Comparison of ENCODE assay signal across 8 cellular contexts in genomic region chr3:31695280-31696008, GRCh38.
A peak's percentile ranks its signal among the peaks of the same experiment; 100 is the strongest.
DNase-seq lines count a peak whose midpoint lies in the region; ATAC-seq and TF ChIP-seq lines count a peak whose summit lies in the region.

No MANE protein-coding gene starts in this region.

- no peak overlapping the region for H2AFZ ChIP-seq in hepatocyte

- no peaks in the 10 kb centered on the region for H3K9me3 Mint-ChIP-seq in T-cell

- ATAC-seq in GM21786 (IDR thresholded peaks at IDR 0.05; ENCODE audit: unreplicated experiment), result peak; percentile 45
- ATAC-seq in T-cell (replicated peaks in 1 of 4), result peak in 1 of 4 experiments; percentile 43

- no peak overlapping the region for H3K4me2 ChIP-seq in hepatocyte

- no peak overlapping the region for H3K27ac Mint-ChIP-seq in T-cell

- no peak overlapping the region for H3K4me3 ChIP-seq in hepatocyte

- H3K4me1 Mint-ChIP-seq in T-cell, result no peaks in the 10 kb centered on the region

- peak; percentile 15 for TF ChIP-seq CTCF in hepatocyte (IDR thresholded peaks at IDR 0.05; ENCODE audit: poor library complexity)

- H3K4me3 Mint-ChIP-seq in T-cell, result no peak overlapping the region

- no peaks in the 10 kb centered on the region for H3K4me1 ChIP-seq in hepatocyte (ENCODE audit: insufficient read depth)

- H3K79me2 ChIP-seq in hepatocyte, result no peaks in the 10 kb centered on the region

- no peak overlapping the region for H3K27ac ChIP-seq in hepatocyte

- H3K9me2 ChIP-seq in hepatocyte (replicated peaks; ENCODE audit: insufficient read depth), result no peaks in the 10 kb centered on the region

- no peaks in the 10 kb centered on the region for H4K20me1 ChIP-seq in hepatocyte (ENCODE audit: insufficient read depth, poor library complexity, severe bottlenecking)

- H3K27me3 Mint-ChIP-seq in T-cell, result no peaks in the 10 kb centered on the region

- H3K36me3 Mint-ChIP-seq in T-cell, result no peaks in the 10 kb centered on the region

- H3K36me3 ChIP-seq in hepatocyte (replicated peaks; ENCODE audit: insufficient read depth, low read depth), result no peaks in the 10 kb centered on the region

- POLR2A ChIA-PET in T-cell (lab: Charles Lee), result interaction anchor here in 1 of 2 donors (0.6 kb wide), 1 partner anchor 63 kb away, joined by 3 read pairs; no protein-coding TSS in a partner anchor

- no peaks in the 10 kb centered on the region for H3K9me3 ChIP-seq in hepatocyte (ENCODE audit: low read depth)

- WGBS in hepatocyte (ENCODE audit: low lambda C conversion rate, missing lambda C conversion rate), result 87% methylated on average over 2 of the region's 2 CpGs

- CTCF ChIA-PET in T-cell (lab: Charles Lee), result interaction anchor here in 1 of 2 donors (0.6 kb wide), 2 partner anchors 53 to 907 kb away, joined by 3 to 8 read pairs; no protein-coding TSS in a partner anchor

- no peaks in the 10 kb centered on the region for H3K27me3 ChIP-seq in hepatocyte

- peak; percentile 49 for DNase-seq in CD1c-positive myeloid dendritic cell (ENCODE audit: extremely low spot score)
- peak in 23 of 34 experiments; percentile 4 to 44 (median 24) for DNase-seq in T-cell
- peak; percentile 38 for DNase-seq in hepatocyte (ENCODE audit: low spot score)
- DNase-seq in NCI-H2196 (lab: John Stamatoyannopoulos, UW; ENCODE audit: unreplicated experiment), result no peak
- DNase-seq in ureter (ENCODE audit: low spot score), result no peak
- no peak for DNase-seq in NCI-H345 (lab: John Stamatoyannopoulos, UW)
- DNase-seq in islet precursor cell, result no peak

Comparison
In these comparisons a context has a peak if more than half of its experiments do, and no peak if none do; other contexts are left out.
1. DNase-seq: peak in CD1c-positive myeloid dendritic cell (single experiment), T-cell (23 of 34) and hepatocyte (single experiment); none in NCI-H2196 (single experiment), ureter (single experiment), NCI-H345 (single experiment) and islet precursor cell (single experiment).